In genomic region chr4:177673980-177674504, GRCh38 we compare ENCODE assay signal across 18 cellular contexts.
"Had no signal": no experiment of that assay in that cellular context is flagged by ENCODE, and none has a peak within 500 bp of the region (broad histone marks: within the 10 kb centered on the region; RNA-seq: fewer than 3 reads in every experiment).

No MANE protein-coding gene starts in this region.

- H3K27me3 ChIP-seq: adrenal gland, cardiac muscle cell, gastroesophageal sphincter, heart left ventricle, spleen, upper lobe of right lung had no signal

- H3K4me3 ChIP-seq: adrenal gland, cardiac muscle cell, gastroesophageal sphincter, heart left ventricle, spleen, upper lobe of right lung had no signal

- DNase-seq: activated CD4-positive, alpha-beta T cell treated with anti-CD3 and anti-CD28 coated beads, Interleukin-2, amount 50 U/mL, for 48 hours; activated gamma-delta T cell; adrenal gland; effector memory CD8-positive, alpha-beta T cell; heart left ventricle; left cardiac atrium; spleen; stimulated activated naive CD4-positive, alpha-beta T cell; T-helper 2 cell; upper lobe of right lung; WERI-Rb-1 had no signal

- H3K36me3 ChIP-seq: adrenal gland, cardiac muscle cell, gastroesophageal sphincter, heart left ventricle, spleen, upper lobe of right lung, WERI-Rb-1 had no signal

- H3K4me3 Mint-ChIP-seq: activated naive CD4-positive, alpha-beta T cell treated with anti-CD3 and anti-CD28 coated beads, Interleukin-2, amount 50 U/mL, for 24 hours; effector memory CD8-positive, alpha-beta T cell; mesothelial cell of epicardium; nephron had no signal

- H3K79me2 ChIP-seq: parathyroid adenoma had no signal

- H3K27ac ChIP-seq: adrenal gland, cardiac muscle cell, gastroesophageal sphincter, heart left ventricle, parathyroid adenoma, spleen, upper lobe of right lung, WERI-Rb-1 had no signal

- H3K9me3 ChIP-seq: adrenal gland, gastroesophageal sphincter, heart left ventricle, spleen, upper lobe of right lung had no signal

- FAIRE-seq: islet of Langerhans had no signal

- H3K27ac Mint-ChIP-seq: activated naive CD4-positive, alpha-beta T cell treated with anti-CD3 and anti-CD28 coated beads, Interleukin-2, amount 50 U/mL, for 24 hours; effector memory CD8-positive, alpha-beta T cell; mesothelial cell of epicardium; nephron had no signal

- H3K27me3 Mint-ChIP-seq: effector memory CD8-positive, alpha-beta T cell had no signal

- H2AFZ ChIP-seq: parathyroid adenoma had no signal

- H3K4me1 ChIP-seq: adrenal gland, gastroesophageal sphincter, heart left ventricle, parathyroid adenoma, spleen, upper lobe of right lung had no signal

- H3K9ac ChIP-seq: parathyroid adenoma had no signal

- H3K9me3 Mint-ChIP-seq: mesothelial cell of epicardium, nephron had no signal

- H3K4me1 Mint-ChIP-seq: activated naive CD4-positive, alpha-beta T cell treated with anti-CD3 and anti-CD28 coated beads, Interleukin-2, amount 50 U/mL, for 24 hours; mesothelial cell of epicardium; nephron had no signal

- H3K36me3 Mint-ChIP-seq: activated naive CD4-positive, alpha-beta T cell treated with anti-CD3 and anti-CD28 coated beads, Interleukin-2, amount 50 U/mL, for 24 hours; mesothelial cell of epicardium had no signal
